8 cellular contexts compared by ENCODE assay signal in genomic region chr16:3057181-3058166, GRCh38. TPM values are rescaled to one million over a fixed set of nuclear protein-coding genes. Genes with fewer than 3 reads are reported as not detected.
DNase-seq lines count a peak whose midpoint lies in the region; ATAC-seq, FAIRE-seq and TF ChIP-seq lines count a peak whose summit lies in the region.

No MANE protein-coding gene starts in this region.

- H3K4me3 Mint-ChIP-seq in type B pancreatic cell, result peak overlapping the region; percentile 28

- H3K4me1 Mint-ChIP-seq in type B pancreatic cell (ENCODE audit: unreplicated experiment), result no peaks in the 10 kb centered on the region

- no peak for ATAC-seq in Right ventricle myocardium inferior
- no peak for ATAC-seq in left ventricle myocardium superior
- ATAC-seq in activated naive CD4-positive, alpha-beta T cell treated with anti-CD3 and anti-CD28 coated beads, Interleukin-2, amount 50 U/mL, for 72 hours, result no peak
- no peak for ATAC-seq in HepG2
- no peak for ATAC-seq in HG03520 (IDR thresholded peaks at IDR 0.05; ENCODE audit: unreplicated experiment)

- H3K27me3 ChIP-seq in HepG2 (ENCODE audit: control insufficient read depth in 1 of 2, insufficient read depth in 2 of 2, low read length in 2 of 2), result no peaks in the 10 kb centered on the region

- peak overlapping the region; percentile 46; the same call in 1 of the 2 replicates for H3K9ac ChIP-seq in HepG2 (ENCODE audit: insufficient read depth, low read depth, low read length)

- no peak for FAIRE-seq in HepG2 (lab: Jason Lieb, UNC)

- peaks cover 5% of the 10 kb centered on the region for H3K27me3 Mint-ChIP-seq in type B pancreatic cell

- peaks cover 14% of the 10 kb centered on the region for H3K4me1 ChIP-seq in HepG2 (ENCODE audit: insufficient read depth, low read length)

- no peaks in the 10 kb centered on the region for H3K9me3 ChIP-seq in HepG2 (ENCODE audit: low read length)

- TF ChIP-seq CTCF in HepG2 (CRISPR knock-in tag; IDR thresholded peaks at IDR 0.05) (no peak), type B pancreatic cell (conservative IDR thresholded peaks at IDR 0.05) (no peak)

- peak overlapping the region in 2 of 3 experiments; percentile 90 to 91; a peak in 3 of 6 replicates for H3K4me3 ChIP-seq in HepG2 (replicated peaks in 1 of 3; ENCODE audit: insufficient read depth in 1 of 3, low read depth in 2 of 3, low read length in 3 of 3)

- TF ChIP-seq POLR2A in HepG2 (IDR thresholded peaks at IDR 0.05; ENCODE audit: insufficient read depth in 1 of 2, low read depth in 2 of 2, low read length in 2 of 2), result no peak

- in situ Hi-C loops in HepG2 (cut with HindIII; ENCODE audit: extremely low pct_ligation_motif_present, low pct_unique_long_range_greater_than_20kb), result no loop called here

- H3K27ac Mint-ChIP-seq in activated naive CD4-positive, alpha-beta T cell treated with anti-CD3 and anti-CD28 coated beads, Interleukin-2, amount 50 U/mL, for 72 hours, result peak overlapping the region; percentile 22 to 59
- H3K27ac Mint-ChIP-seq in type B pancreatic cell, result no peak overlapping the region

- CTCF ChIA-PET in HepG2 (lab: Yijun Ruan, JAX; ENCODE audit: low intra/inter-chr PET ratio, low total read pairs), result no interaction called here

- H3K36me3 Mint-ChIP-seq in activated naive CD4-positive, alpha-beta T cell treated with anti-CD3 and anti-CD28 coated beads, Interleukin-2, amount 50 U/mL, for 72 hours, result peaks cover 0 to 12% of the 10 kb centered on the region in 2 donors
- H3K36me3 Mint-ChIP-seq in type B pancreatic cell, result peaks cover 6% of the 10 kb centered on the region

- H4K20me1 ChIP-seq in HepG2 (ENCODE audit: insufficient read depth, low read length), result no peaks in the 10 kb centered on the region

- H3K36me3 ChIP-seq in HepG2 (replicated peaks in 1 of 2; ENCODE audit: control insufficient read depth in 1 of 2, insufficient read depth in 2 of 2, low read length in 2 of 2), result no peaks in the 10 kb centered on the region

- H3K27ac ChIP-seq in HepG2 (ENCODE audit: extremely low read length, insufficient read depth, low read length), result no peak overlapping the region

- POLR2A ChIA-PET in HepG2 (lab: Yijun Ruan, JAX), result interaction anchor here (1.3 to 3.0 kb wide), 3 partner anchors 30 to 72 kb away, joined by 3 to 30 read pairs (median 17); partner anchors contain the start of genes HCFC1R1 and THOC6

- 94% methylated on average over 18 of the region's 23 CpGs for WGBS in HepG2 (ENCODE audit: low lambda C conversion rate)

- TF ChIP-seq RAD21 in HepG2 (CRISPR knock-in tag; IDR thresholded peaks at IDR 0.05), result no peak

- TSS peak; percentile 68 for BruUV-seq in HepG2 (replicated peaks; lab: Mats Ljungman, UMichigan)

- H3K4me2 ChIP-seq in HepG2 (ENCODE audit: low read depth, low read length), result peak overlapping the region; percentile 99

- no peaks in the 10 kb centered on the region for H3K9me3 Mint-ChIP-seq in activated naive CD4-positive, alpha-beta T cell treated with anti-CD3 and anti-CD28 coated beads, Interleukin-2, amount 50 U/mL, for 72 hours
- no peaks in the 10 kb centered on the region for H3K9me3 Mint-ChIP-seq in type B pancreatic cell

- TF ChIP-seq EP300 in HepG2 (IDR thresholded peaks at IDR 0.05; ENCODE audit: low read depth in 2 of 2, low read length in 2 of 2), result no peak
- TF ChIP-seq EP300 in HepG2 (CRISPR knock-in tag; IDR thresholded peaks at IDR 0.05; ENCODE audit: borderline replicate concordance), result no peak

- intact Hi-C loops in Right ventricle myocardium inferior (cut with DNase I), result loop anchor here (2.0 to 5.0 kb wide), 5 partner anchors 29 to 110 kb away; no protein-coding TSS in a partner anchor
- intact Hi-C loops in left ventricle myocardium superior (cut with micrococcal nuclease), result no loop called here
- intact Hi-C loops in HepG2 (cut with micrococcal nuclease; ENCODE audit: unreplicated experiment), result loop anchor here (2.0 kb wide), 2 partner anchors 43 to 71 kb away; no protein-coding TSS in a partner anchor

- DNase-seq in Right ventricle myocardium inferior (ENCODE audit: missing footprints) (peak; percentile 53), left ventricle myocardium superior (no peak), HepG2 (ENCODE audit: low spot score) (no peak), type B pancreatic cell (ENCODE audit: extremely low spot score, unreplicated experiment) (no peak), NCI-H1694 treated with DMSO at 0.1 percent for 48 hours (lab: John Stamatoyannopoulos, UW) (no peak), NCI-H510A (lab: John Stamatoyannopoulos, UW) (no peak)
- no peak for DNase-seq in activated naive CD4-positive, alpha-beta T cell treated with anti-CD3 and anti-CD28 coated beads, Interleukin-2, amount 50 U/mL, for 72 hours (ENCODE audit: low spot score in 2 of 2)

- no peaks in the 10 kb centered on the region for H3K79me2 ChIP-seq in HepG2 (ENCODE audit: insufficient read depth, low read length)

- no peak overlapping the region for H2AFZ ChIP-seq in HepG2 (ENCODE audit: low read length)

RNA-seq across cellular contexts. Expression of gene IL32, which starts 8.0 kb away (rescaled TPM):
- 57.8 TPM for total RNA-seq in Right ventricle myocardium inferior
- total RNA-seq in left ventricle myocardium superior, result 46.0 TPM
- 1,000 to 10,000 TPM; 2,042 to 3,291 TPM for total RNA-seq in activated naive CD4-positive, alpha-beta T cell treated with anti-CD3 and anti-CD28 coated beads, Interleukin-2, amount 50 U/mL, for 72 hours
- 115 and 127 TPM in 2 replicates for total RNA-seq in HepG2 (2016; rRNA removed; fragmentation: Illumina TruSeq; extraction: Trizol)
- total RNA-seq in HepG2 (2016; cell fraction: cytosol; rRNA removed; fragmentation: Illumina TruSeq; extraction: Trizol; ENCODE audit: low read depth), result 34.9 and 36.3 TPM in 2 replicates
- 122 and 128 TPM in 2 replicates for total RNA-seq in HepG2 (2016; cell fraction: insoluble cytoplasmic fraction; rRNA removed; fragmentation: Illumina TruSeq; extraction: Trizol)
- 38.8 and 44.9 TPM in 2 replicates for total RNA-seq in HepG2 (2016; cell fraction: membrane; rRNA removed; fragmentation: Illumina TruSeq; extraction: Trizol)
- 61.4 and 65.7 TPM in 2 replicates for total RNA-seq in HepG2 (2016; cell fraction: nucleus; rRNA removed; fragmentation: Illumina TruSeq; extraction: Trizol)
- polyA plus RNA-seq in HepG2 (2011; rRNA removed), result 165 and 258 TPM in 2 replicates
- polyA plus RNA-seq in HepG2 (2011; cell fraction: cytosol; rRNA removed), result 234 and 307 TPM in 2 replicates
- 204 and 358 TPM in 2 replicates for polyA plus RNA-seq in HepG2 (2011; cell fraction: nucleus; rRNA removed)
- 293 and 476 TPM in 2 replicates for polyA plus RNA-seq in HepG2 (2012)
- 97.2 and 118 TPM in 2 replicates for polyA plus RNA-seq in HepG2 (2016; cell fraction: cytosol; fragmentation: Illumina TruSeq; extraction: Trizol; ENCODE audit: low read depth)
- polyA plus RNA-seq in HepG2 (2016; cell fraction: insoluble cytoplasmic fraction; fragmentation: Illumina TruSeq; extraction: Trizol; ENCODE audit: low read depth), result 284 and 327 TPM in 2 replicates
- polyA plus RNA-seq in HepG2 (2016; cell fraction: membrane; fragmentation: Illumina TruSeq; extraction: Trizol; ENCODE audit: low read depth), result 84.7 and 107 TPM in 2 replicates
- polyA plus RNA-seq in HepG2 (2016; cell fraction: nucleus; fragmentation: Illumina TruSeq; extraction: Trizol; ENCODE audit: insufficient read depth, low read depth), result 211 and 224 TPM in 2 replicates
- polyA minus RNA-seq in HepG2 (2011; rRNA and poly(A)+ RNA removed; ENCODE audit: low replicate concordance), result 6.3 and 96.8 TPM in 2 replicates
- polyA minus RNA-seq in HepG2 (2011; cell fraction: cytosol; rRNA and poly(A)+ RNA removed), result 73.6 and 109 TPM in 2 replicates
- 73.1 and 123 TPM in 2 replicates for polyA minus RNA-seq in HepG2 (2011; cell fraction: nucleus; rRNA and poly(A)+ RNA removed)
- total RNA-seq in type B pancreatic cell (ENCODE audit: low replicate concordance), result 12.7 and 44.1 TPM in 2 replicates

RNA-seq across cellular contexts. Expression of gene MMP25, which starts 11.1 kb away (rescaled TPM):
- 1.7 TPM for total RNA-seq in Right ventricle myocardium inferior
- total RNA-seq in left ventricle myocardium superior, result 2.8 TPM
- total RNA-seq in activated naive CD4-positive, alpha-beta T cell treated with anti-CD3 and anti-CD28 coated beads, Interleukin-2, amount 50 U/mL, for 72 hours, result 1 to 10 TPM; 1.8 to 2.0 TPM
- total RNA-seq in HepG2 (2016; rRNA removed; fragmentation: Illumina TruSeq; extraction: Trizol), result 0.04 TPM in 1 of 2 replicates, not detected in the other
- 0.18 TPM in 1 of 2 replicates, not detected in the other for total RNA-seq in HepG2 (2016; cell fraction: cytosol; rRNA removed; fragmentation: Illumina TruSeq; extraction: Trizol; ENCODE audit: low read depth)
- 0.02 TPM in 1 of 2 replicates, not detected in the other for total RNA-seq in HepG2 (2016; cell fraction: insoluble cytoplasmic fraction; rRNA removed; fragmentation: Illumina TruSeq; extraction: Trizol)
- 0.15 and 0.17 TPM in 2 replicates for total RNA-seq in HepG2 (2016; cell fraction: membrane; rRNA removed; fragmentation: Illumina TruSeq; extraction: Trizol)
- total RNA-seq in HepG2 (2016; cell fraction: nucleus; rRNA removed; fragmentation: Illumina TruSeq; extraction: Trizol), result not detected in 2 replicates
- polyA plus RNA-seq in HepG2 (2011; rRNA removed), result 0.07 and 0.08 TPM in 2 replicates
- 0.04 TPM in 1 of 2 replicates, not detected in the other for polyA plus RNA-seq in HepG2 (2011; cell fraction: cytosol; rRNA removed)
- polyA plus RNA-seq in HepG2 (2011; cell fraction: nucleus; rRNA removed), result 0.14 and 0.21 TPM in 2 replicates
- polyA plus RNA-seq in HepG2 (2012), result 0.09 and 0.27 TPM in 2 replicates
- polyA plus RNA-seq in HepG2 (2016; cell fraction: cytosol; fragmentation: Illumina TruSeq; extraction: Trizol; ENCODE audit: low read depth), result not detected in 2 replicates
- not detected in 2 replicates for polyA plus RNA-seq in HepG2 (2016; cell fraction: insoluble cytoplasmic fraction; fragmentation: Illumina TruSeq; extraction: Trizol; ENCODE audit: low read depth)
- not detected in 2 replicates for polyA plus RNA-seq in HepG2 (2016; cell fraction: membrane; fragmentation: Illumina TruSeq; extraction: Trizol; ENCODE audit: low read depth)
- polyA plus RNA-seq in HepG2 (2016; cell fraction: nucleus; fragmentation: Illumina TruSeq; extraction: Trizol; ENCODE audit: insufficient read depth, low read depth), result not detected in 2 replicates
- 0.12 and 0.19 TPM in 2 replicates for polyA minus RNA-seq in HepG2 (2011; rRNA and poly(A)+ RNA removed; ENCODE audit: low replicate concordance)
- polyA minus RNA-seq in HepG2 (2011; cell fraction: cytosol; rRNA and poly(A)+ RNA removed), result not detected in 2 replicates
- polyA minus RNA-seq in HepG2 (2011; cell fraction: nucleus; rRNA and poly(A)+ RNA removed), result 0.12 and 0.13 TPM in 2 replicates
- 0.14 TPM in 2 replicates for total RNA-seq in type B pancreatic cell (ENCODE audit: low replicate concordance)

RNA-seq across cellular contexts. Expression of gene BICDL2, which starts 20.7 kb away (rescaled TPM):
- not detected for total RNA-seq in Right ventricle myocardium inferior
- not detected for total RNA-seq in left ventricle myocardium superior
- total RNA-seq in activated naive CD4-positive, alpha-beta T cell treated with anti-CD3 and anti-CD28 coated beads, Interleukin-2, amount 50 U/mL, for 72 hours, result 1 to 10 TPM in 1 of 2 donors, not detected in 1; 2.9 TPM
- not detected in 2 replicates for total RNA-seq in HepG2 (2016; rRNA removed; fragmentation: Illumina TruSeq; extraction: Trizol)
- total RNA-seq in HepG2 (2016; cell fraction: cytosol; rRNA removed; fragmentation: Illumina TruSeq; extraction: Trizol; ENCODE audit: low read depth), result not detected in 2 replicates
- total RNA-seq in HepG2 (2016; cell fraction: insoluble cytoplasmic fraction; rRNA removed; fragmentation: Illumina TruSeq; extraction: Trizol), result not detected in 2 replicates
- not detected in 2 replicates for total RNA-seq in HepG2 (2016; cell fraction: membrane; rRNA removed; fragmentation: Illumina TruSeq; extraction: Trizol)
- not detected in 2 replicates for total RNA-seq in HepG2 (2016; cell fraction: nucleus; rRNA removed; fragmentation: Illumina TruSeq; extraction: Trizol)
- 0.12 and 0.18 TPM in 2 replicates for polyA plus RNA-seq in HepG2 (2011; rRNA removed)
- polyA plus RNA-seq in HepG2 (2011; cell fraction: cytosol; rRNA removed), result 0.10 and 0.28 TPM in 2 replicates
- polyA plus RNA-seq in HepG2 (2011; cell fraction: nucleus; rRNA removed), result 0.26 and 0.31 TPM in 2 replicates
- polyA plus RNA-seq in HepG2 (2012), result 0.12 TPM in 1 of 2 replicates, not detected in the other
- polyA plus RNA-seq in HepG2 (2016; cell fraction: cytosol; fragmentation: Illumina TruSeq; extraction: Trizol; ENCODE audit: low read depth), result not detected in 2 replicates
- not detected in 2 replicates for polyA plus RNA-seq in HepG2 (2016; cell fraction: insoluble cytoplasmic fraction; fragmentation: Illumina TruSeq; extraction: Trizol; ENCODE audit: low read depth)
- polyA plus RNA-seq in HepG2 (2016; cell fraction: membrane; fragmentation: Illumina TruSeq; extraction: Trizol; ENCODE audit: low read depth), result not detected in 2 replicates
- not detected in 2 replicates for polyA plus RNA-seq in HepG2 (2016; cell fraction: nucleus; fragmentation: Illumina TruSeq; extraction: Trizol; ENCODE audit: insufficient read depth, low read depth)
- polyA minus RNA-seq in HepG2 (2011; rRNA and poly(A)+ RNA removed; ENCODE audit: low replicate concordance), result 0.12 TPM in 1 of 2 replicates, not detected in the other
- not detected in 2 replicates for polyA minus RNA-seq in HepG2 (2011; cell fraction: cytosol; rRNA and poly(A)+ RNA removed)
- not detected in 2 replicates for polyA minus RNA-seq in HepG2 (2011; cell fraction: nucleus; rRNA and poly(A)+ RNA removed)
- 15.2 and 28.6 TPM in 2 replicates for total RNA-seq in type B pancreatic cell (ENCODE audit: low replicate concordance)

RNA-seq across cellular contexts. Expression of gene THOC6, which starts 33.6 kb away (rescaled TPM):
- total RNA-seq in Right ventricle myocardium inferior, result 12.9 TPM
- total RNA-seq in left ventricle myocardium superior, result 11.3 TPM
- total RNA-seq in activated naive CD4-positive, alpha-beta T cell treated with anti-CD3 and anti-CD28 coated beads, Interleukin-2, amount 50 U/mL, for 72 hours, result 10 to 100 TPM; 35.3 to 65.2 TPM
- 37.0 TPM in 2 replicates for total RNA-seq in HepG2 (2016; rRNA removed; fragmentation: Illumina TruSeq; extraction: Trizol)
- 28.6 and 34.8 TPM in 2 replicates for total RNA-seq in HepG2 (2016; cell fraction: cytosol; rRNA removed; fragmentation: Illumina TruSeq; extraction: Trizol; ENCODE audit: low read depth)
- total RNA-seq in HepG2 (2016; cell fraction: insoluble cytoplasmic fraction; rRNA removed; fragmentation: Illumina TruSeq; extraction: Trizol), result 32.0 and 40.9 TPM in 2 replicates
- total RNA-seq in HepG2 (2016; cell fraction: membrane; rRNA removed; fragmentation: Illumina TruSeq; extraction: Trizol), result 37.8 and 51.5 TPM in 2 replicates
- total RNA-seq in HepG2 (2016; cell fraction: nucleus; rRNA removed; fragmentation: Illumina TruSeq; extraction: Trizol), result 22.9 TPM in 2 replicates
- polyA plus RNA-seq in HepG2 (2011; rRNA removed), result 32.1 and 33.5 TPM in 2 replicates
- 25.6 and 35.3 TPM in 2 replicates for polyA plus RNA-seq in HepG2 (2011; cell fraction: cytosol; rRNA removed)
- polyA plus RNA-seq in HepG2 (2011; cell fraction: nucleus; rRNA removed), result 116 and 131 TPM in 2 replicates
- polyA plus RNA-seq in HepG2 (2012), result 28.1 and 32.9 TPM in 2 replicates
- 33.8 and 44.7 TPM in 2 replicates for polyA plus RNA-seq in HepG2 (2016; cell fraction: cytosol; fragmentation: Illumina TruSeq; extraction: Trizol; ENCODE audit: low read depth)
- 43.4 and 44.7 TPM in 2 replicates for polyA plus RNA-seq in HepG2 (2016; cell fraction: insoluble cytoplasmic fraction; fragmentation: Illumina TruSeq; extraction: Trizol; ENCODE audit: low read depth)
- polyA plus RNA-seq in HepG2 (2016; cell fraction: membrane; fragmentation: Illumina TruSeq; extraction: Trizol; ENCODE audit: low read depth), result 37.0 and 50.8 TPM in 2 replicates
- 55.2 and 56.2 TPM in 2 replicates for polyA plus RNA-seq in HepG2 (2016; cell fraction: nucleus; fragmentation: Illumina TruSeq; extraction: Trizol; ENCODE audit: insufficient read depth, low read depth)
- 39.0 and 64.3 TPM in 2 replicates for polyA minus RNA-seq in HepG2 (2011; rRNA and poly(A)+ RNA removed; ENCODE audit: low replicate concordance)
- polyA minus RNA-seq in HepG2 (2011; cell fraction: cytosol; rRNA and poly(A)+ RNA removed), result 13.7 and 16.5 TPM in 2 replicates
- 23.3 and 24.7 TPM in 2 replicates for polyA minus RNA-seq in HepG2 (2011; cell fraction: nucleus; rRNA and poly(A)+ RNA removed)
- 40.1 and 50.7 TPM in 2 replicates for total RNA-seq in type B pancreatic cell (ENCODE audit: low replicate concordance)

RNA-seq across cellular contexts. Expression of gene HCFC1R1, which starts 33.7 kb away (rescaled TPM):
- total RNA-seq in Right ventricle myocardium inferior (68.6 TPM), left ventricle myocardium superior (61.1 TPM), HepG2 (2016; rRNA removed; fragmentation: Illumina TruSeq; extraction: Trizol) (8.3 and 16.1 TPM in 2 replicates), type B pancreatic cell (ENCODE audit: low replicate concordance) (34.8 and 49.4 TPM in 2 replicates)
- 10 to 100 TPM; 40.9 to 47.3 TPM for total RNA-seq in activated naive CD4-positive, alpha-beta T cell treated with anti-CD3 and anti-CD28 coated beads, Interleukin-2, amount 50 U/mL, for 72 hours
- 37.5 and 42.2 TPM in 2 replicates for total RNA-seq in HepG2 (2016; cell fraction: cytosol; rRNA removed; fragmentation: Illumina TruSeq; extraction: Trizol; ENCODE audit: low read depth)
- total RNA-seq in HepG2 (2016; cell fraction: insoluble cytoplasmic fraction; rRNA removed; fragmentation: Illumina TruSeq; extraction: Trizol), result 13.2 and 13.5 TPM in 2 replicates
- total RNA-seq in HepG2 (2016; cell fraction: membrane; rRNA removed; fragmentation: Illumina TruSeq; extraction: Trizol), result 20.6 and 28.5 TPM in 2 replicates
- total RNA-seq in HepG2 (2016; cell fraction: nucleus; rRNA removed; fragmentation: Illumina TruSeq; extraction: Trizol), result 8.9 and 10.2 TPM in 2 replicates
- 13.8 and 18.3 TPM in 2 replicates for polyA plus RNA-seq in HepG2 (2011; rRNA removed)
- 10.4 and 22.3 TPM in 2 replicates for polyA plus RNA-seq in HepG2 (2011; cell fraction: cytosol; rRNA removed)
- 15.6 and 17.0 TPM in 2 replicates for polyA plus RNA-seq in HepG2 (2011; cell fraction: nucleus; rRNA removed)
- polyA plus RNA-seq in HepG2 (2012), result 21.9 and 22.5 TPM in 2 replicates
- 78.3 and 82.9 TPM in 2 replicates for polyA plus RNA-seq in HepG2 (2016; cell fraction: cytosol; fragmentation: Illumina TruSeq; extraction: Trizol; ENCODE audit: low read depth)
- polyA plus RNA-seq in HepG2 (2016; cell fraction: insoluble cytoplasmic fraction; fragmentation: Illumina TruSeq; extraction: Trizol; ENCODE audit: low read depth), result 22.8 and 27.5 TPM in 2 replicates
- polyA plus RNA-seq in HepG2 (2016; cell fraction: membrane; fragmentation: Illumina TruSeq; extraction: Trizol; ENCODE audit: low read depth), result 50.2 and 52.2 TPM in 2 replicates
- polyA plus RNA-seq in HepG2 (2016; cell fraction: nucleus; fragmentation: Illumina TruSeq; extraction: Trizol; ENCODE audit: insufficient read depth, low read depth), result 27.0 and 28.5 TPM in 2 replicates
- 10.3 and 23.2 TPM in 2 replicates for polyA minus RNA-seq in HepG2 (2011; rRNA and poly(A)+ RNA removed; ENCODE audit: low replicate concordance)
- polyA minus RNA-seq in HepG2 (2011; cell fraction: cytosol; rRNA and poly(A)+ RNA removed), result 8.5 and 9.0 TPM in 2 replicates
- 1.9 and 2.8 TPM in 2 replicates for polyA minus RNA-seq in HepG2 (2011; cell fraction: nucleus; rRNA and poly(A)+ RNA removed)

Comparison
In these comparisons a context has a peak if more than half of its experiments do, and no peak if none do; other contexts are left out.
1. RNA of gene IL32, which starts 8.0 kb away (total RNA-seq): 2,042 to 3,291 TPM in activated naive CD4-positive, alpha-beta T cell treated with anti-CD3 and anti-CD28 coated beads, Interleukin-2, amount 50 U/mL, for 72 hours; 34.9 to 128 TPM in HepG2, 57.8 TPM in Right ventricle myocardium inferior (single experiment), 46.0 TPM in left ventricle myocardium superior (single experiment) and 12.7 to 44.1 TPM in type B pancreatic cell; every median in the first group is over 10 times any median in the second.